8 cellular contexts compared by ENCODE assay signal in the genomic region with DNA sequence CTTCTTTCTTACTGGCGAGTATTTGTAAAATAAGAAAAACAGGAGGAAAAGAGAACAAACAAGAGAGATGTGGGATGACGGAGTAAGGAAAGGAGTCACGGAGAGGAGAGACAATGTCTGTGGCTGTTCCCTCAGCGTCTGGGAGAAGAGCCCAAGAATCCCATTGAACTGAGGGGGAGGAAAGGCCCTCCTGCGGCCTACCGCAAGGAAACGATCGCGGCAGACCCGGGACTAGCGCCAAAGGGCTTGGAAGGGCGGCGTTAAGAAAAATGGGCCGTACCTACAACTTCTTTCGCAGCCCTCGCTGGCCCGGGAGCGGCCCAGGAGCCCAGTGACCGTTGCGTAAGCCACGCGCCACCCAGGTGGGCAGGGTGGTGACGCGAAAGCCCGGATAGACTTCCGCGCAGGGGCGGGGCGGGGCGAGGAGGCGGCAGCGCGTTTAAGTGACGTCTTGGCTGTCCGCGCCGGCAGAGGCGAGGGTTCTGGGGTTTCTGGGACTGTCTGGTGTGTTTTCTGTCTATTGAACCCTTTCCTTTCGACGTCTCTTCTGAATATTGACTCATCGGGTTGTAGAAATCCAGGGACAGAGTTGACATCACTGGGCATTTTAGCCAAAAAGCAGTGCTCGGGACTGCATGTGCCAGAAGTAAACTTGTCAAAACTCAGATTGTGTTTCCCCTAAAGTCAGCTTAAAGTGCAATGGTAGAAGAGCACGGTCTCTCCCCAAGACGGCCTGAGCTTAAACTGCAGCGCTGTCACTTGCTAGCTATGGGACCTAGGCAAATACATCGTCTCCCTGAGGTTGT. TPM values are rescaled to one million over a fixed set of nuclear protein-coding genes. Genes with fewer than 3 reads are reported as not detected.
DNase-seq lines count a peak whose midpoint lies in the region; FAIRE-seq lines count a peak whose summit lies in the region.

A gene with protein sequence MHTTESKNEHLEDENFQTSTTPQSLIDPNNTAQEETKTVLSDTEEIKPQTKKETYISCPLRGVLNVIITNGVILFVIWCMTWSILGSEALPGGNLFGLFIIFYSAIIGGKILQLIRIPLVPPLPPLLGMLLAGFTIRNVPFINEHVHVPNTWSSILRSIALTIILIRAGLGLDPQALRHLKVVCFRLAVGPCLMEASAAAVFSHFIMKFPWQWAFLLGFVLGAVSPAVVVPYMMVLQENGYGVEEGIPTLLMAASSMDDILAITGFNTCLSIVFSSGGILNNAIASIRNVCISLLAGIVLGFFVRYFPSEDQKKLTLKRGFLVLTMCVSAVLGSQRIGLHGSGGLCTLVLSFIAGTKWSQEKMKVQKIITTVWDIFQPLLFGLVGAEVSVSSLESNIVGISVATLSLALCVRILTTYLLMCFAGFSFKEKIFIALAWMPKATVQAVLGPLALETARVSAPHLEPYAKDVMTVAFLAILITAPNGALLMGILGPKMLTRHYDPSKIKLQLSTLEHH (minus strand): TSS at position 387 of the 806 bp plus-strand sequence. CDS start 27,994 bp downstream, outside the sequence.

- H3K9me3 Mint-ChIP-seq in activated naive CD4-positive, alpha-beta T cell treated with anti-CD3 and anti-CD28 coated beads for 36 hours: no peaks in the 10 kb centered on the region

- intact Hi-C loops in activated naive CD4-positive, alpha-beta T cell treated with anti-CD3 and anti-CD28 coated beads for 36 hours (cut with micrococcal nuclease): loop anchor here (1.0 kb wide), 9 partner anchors 56 to 674 kb away; a partner anchor contains a TSS

- H3K27me3 ChIP-seq in GM23248 (replicated peaks; ENCODE audit: insufficient read depth) (no peaks in the 10 kb centered on the region), Karpas-422 (ENCODE audit: low read length) (no peaks in the 10 kb centered on the region), SJSA1 (replicated peaks) (no peaks in the 10 kb centered on the region)

- H3K36me3 ChIP-seq in GM23248 (ENCODE audit: low read depth) (0 out of 2 replicates have a peak, but pooled peaks cover 4% of the 10 kb centered on the region), Karpas-422 (ENCODE audit: insufficient read depth, low read length) (no peaks in the 10 kb centered on the region), SJSA1 (no peaks in the 10 kb centered on the region)

- H3K4me3 ChIP-seq in GM23248: peak within 1 kb of the TSS; percentile 73
- peak within 1 kb of the TSS; percentile 76 for H3K4me3 ChIP-seq in Karpas-422 (ENCODE audit: low read length)
- H3K4me3 ChIP-seq in SJSA1: peak within 1 kb of the TSS; percentile 30

- peak within 1 kb of the TSS; percentile 87 for H3K9ac ChIP-seq in GM23248
- peak within 1 kb of the TSS; percentile 84 for H3K9ac ChIP-seq in Karpas-422 (ENCODE audit: low read length)

- H3K4me1 ChIP-seq in GM23248 (ENCODE audit: insufficient read depth): peaks cover 10% of the 10 kb centered on the region
- H3K4me1 ChIP-seq in Karpas-422 (ENCODE audit: low read length): peaks cover 31% of the 10 kb centered on the region
- H3K4me1 ChIP-seq in SJSA1 (replicated peaks): peaks cover 6% of the 10 kb centered on the region

- no peaks in the 10 kb centered on the region for H3K79me2 ChIP-seq in GM23248 (ENCODE audit: insufficient read depth)
- no peaks in the 10 kb centered on the region for H3K79me2 ChIP-seq in Karpas-422 (ENCODE audit: low read length)

- FAIRE-seq in frontal cortex (lab: Jason Lieb, UNC): no peak

- H3K27ac Mint-ChIP-seq in activated naive CD4-positive, alpha-beta T cell treated with anti-CD3 and anti-CD28 coated beads for 36 hours: peak within 1 kb of the TSS; percentile 97

- H2AFZ ChIP-seq in GM23248: peak within 1 kb of the TSS; percentile 99
- peak within 1 kb of the TSS; percentile 19; the same call in 1 of the 2 replicates for H2AFZ ChIP-seq in Karpas-422 (ENCODE audit: low read length)

- no peaks in the 10 kb centered on the region for H3K27me3 Mint-ChIP-seq in activated naive CD4-positive, alpha-beta T cell treated with anti-CD3 and anti-CD28 coated beads for 36 hours (ENCODE audit: low read depth)

- in situ Hi-C loops in GM23248 (cut with MboI): no loop called here

- H3K36me3 Mint-ChIP-seq in activated naive CD4-positive, alpha-beta T cell treated with anti-CD3 and anti-CD28 coated beads for 36 hours (ENCODE audit: low read depth): no peaks in the 10 kb centered on the region

- peak; percentile 95 for DNase-seq in EL
- peak; percentile 99 for DNase-seq in GM23248
- peak; percentile 98 for DNase-seq in Karpas-422
- DNase-seq in SJSA1 (ENCODE audit: low read depth in 1 of 2, low spot score in 2 of 2): peak; percentile 96 to 97
- DNase-seq in activated naive CD4-positive, alpha-beta T cell treated with anti-CD3 and anti-CD28 coated beads for 36 hours: peak; percentile 96
- peak; percentile 47 to 74 for DNase-seq in frontal cortex (ENCODE audit: low spot score in 2 of 2)
- peak; percentile 29 to 95 (median 81) for DNase-seq in nucleus accumbens (lab: John Stamatoyannopoulos, UW)

- no peaks in the 10 kb centered on the region for H4K20me1 ChIP-seq in GM23248 (ENCODE audit: insufficient read depth)
- H4K20me1 ChIP-seq in Karpas-422 (ENCODE audit: insufficient read depth, low read depth, low read length): no peaks in the 10 kb centered on the region

- H3K4me2 ChIP-seq in GM23248 (ENCODE audit: unreplicated experiment) (peak within 1 kb of the TSS; percentile 92), Karpas-422 (ENCODE audit: low read depth, low read length, poor library complexity, severe bottlenecking) (peak within 1 kb of the TSS; percentile 87)

- H3K27ac ChIP-seq in GM23248 (peak within 1 kb of the TSS; percentile 87), Karpas-422 (ENCODE audit: low read length) (peak within 1 kb of the TSS; percentile 64), SJSA1 (peak within 1 kb of the TSS; percentile 75), temporal lobe (ENCODE audit: low read depth, low read length) (peak within 1 kb of the TSS; percentile 78)

- peaks cover 23% of the 10 kb centered on the region for H3F3A ChIP-seq in GM23248 (ENCODE audit: insufficient read depth)

- H3K4me3 Mint-ChIP-seq in activated naive CD4-positive, alpha-beta T cell treated with anti-CD3 and anti-CD28 coated beads for 36 hours: peak within 1 kb of the TSS; percentile 96

- H3K9me3 ChIP-seq in GM23248 (ENCODE audit: low read depth) (no peaks in the 10 kb centered on the region), Karpas-422 (ENCODE audit: low read length) (no peaks in the 10 kb centered on the region), SJSA1 (replicated peaks) (no peaks in the 10 kb centered on the region)

- H3K9me2 ChIP-seq in GM23248 (ENCODE audit: insufficient read depth) (no peaks in the 10 kb centered on the region), Karpas-422 (replicated peaks; ENCODE audit: insufficient read depth, low read length) (no peaks in the 10 kb centered on the region)

- WGBS in GM23248 (ENCODE audit: low coverage in 1 of 2, low lambda C conversion rate in 2 of 2, missing lambda C conversion rate in 2 of 2), 2 experiments: 1 to 2% methylated on average over 46 of the region's 46 CpGs

- CTCF ChIA-PET in activated naive CD4-positive, alpha-beta T cell treated with anti-CD3 and anti-CD28 coated beads for 36 hours (lab: Charles Lee): interaction anchor here (0.5 to 1.5 kb wide), 5 partner anchors 9 to 584 kb away, joined by 3 to 4 read pairs (median 3); a partner anchor contains a TSS

- H3K4me1 Mint-ChIP-seq in activated naive CD4-positive, alpha-beta T cell treated with anti-CD3 and anti-CD28 coated beads for 36 hours (ENCODE audit: low read depth): peaks cover 20% of the 10 kb centered on the region

RNA-seq across cellular contexts. Expression of the gene that starts here (rescaled TPM):
- total RNA-seq in GM23248 (2014; rRNA removed; shearing (Covaris generic)): not detected in 2 replicates
- 0.19 and 0.51 TPM in 2 replicates for polyA plus RNA-seq in GM23248 (2016; fragmentation: Nextera tagmentation; extraction: Ambion mirVana)
- total RNA-seq in Karpas-422 (2014; rRNA removed; shearing (Covaris generic); ENCODE audit: low replicate concordance): 0.97 and 1.4 TPM in 2 replicates
- total RNA-seq in SJSA1 (2014; rRNA removed; shearing (Covaris generic)): 1.5 TPM in 1 of 2 replicates, not detected in the other
- total RNA-seq in activated naive CD4-positive, alpha-beta T cell treated with anti-CD3 and anti-CD28 coated beads for 36 hours: 1 to 10 TPM; 2.0 to 3.5 TPM
- total RNA-seq in frontal cortex (5.7 TPM), temporal lobe (6.4 TPM)

Comparison
In these comparisons a context has a peak if more than half of its experiments do, and no peak if none do; other contexts are left out.
1. Peak in every context shown above with its lines: DNase-seq, H3K4me3 ChIP-seq and H3K27ac ChIP-seq.
2. Peak in DNase-seq, H3K4me3 ChIP-seq, H3K27ac ChIP-seq, H3K9ac ChIP-seq and H3K4me2 ChIP-seq in GM23248; RNA of the gene not detected or under 1 TPM.